ENCODE assay signal across 9 cellular contexts in genomic region chr10:102621418-102622325, GRCh38. TPM values are rescaled to one million over a fixed set of nuclear protein-coding genes. Genes with fewer than 3 reads are reported as not detected.
A peak's percentile ranks its signal among the peaks of the same experiment; 100 is the strongest.
DNase-seq lines count a peak whose midpoint lies in the region; ATAC-seq, FAIRE-seq and TF ChIP-seq lines count a peak whose summit lies in the region.
"Had no signal": no experiment of that assay in that cellular context is flagged by ENCODE, and none has a peak within 500 bp of the region (broad histone marks: within the 10 kb centered on the region; RNA-seq: fewer than 3 reads in every experiment).

No MANE protein-coding gene starts in this region.

- peak; percentile 37 for FAIRE-seq in urothelium cell line (lab: Jason Lieb, UNC)
- FAIRE-seq: frontal cortex had no signal

- no peak for TF ChIP-seq EP300 in esophagus muscularis mucosa (IDR thresholded peaks at IDR 0.05)

- H3K4me1 ChIP-seq in cardiac muscle cell (ENCODE audit: low read depth) (peaks cover 78% of the 10 kb centered on the region), esophagus muscularis mucosa (peaks cover 68 to 85% (median 82%) of the 10 kb centered on the region in 4 donors), neuronal stem cell (ENCODE audit: control insufficient read depth in 2 of 2, insufficient read depth in 1 of 2, low read depth in 1 of 2, low read length in 2 of 2) (peaks cover 12 to 16% of the 10 kb centered on the region in 2 donors)

- no peak overlapping the region for H3K4me2 ChIP-seq in neuronal stem cell (ENCODE audit: insufficient read depth, low read length, poor library complexity, severe bottlenecking)

- no peaks in the 10 kb centered on the region for H3K79me1 ChIP-seq in neuronal stem cell (ENCODE audit: low read depth, low read length)

- H3K4ac ChIP-seq in neuronal stem cell (ENCODE audit: low read length) = no peak overlapping the region

- H3K36me3 Mint-ChIP-seq in activated naive CD4-positive, alpha-beta T cell treated with anti-CD3 and anti-CD28 coated beads for 36 hours (ENCODE audit: low read depth) = peaks cover 2% of the 10 kb centered on the region

- CTCF ChIA-PET in activated naive CD4-positive, alpha-beta T cell treated with anti-CD3 and anti-CD28 coated beads for 36 hours (lab: Charles Lee) = no interaction called here

- WGBS in esophagus muscularis mucosa = 59% methylated on average over 7 of the region's 13 CpGs
- WGBS in neuronal stem cell (ENCODE audit: extremely low coverage in 2 of 2, insufficient read length in 2 of 2, insufficient replicate concordance in 1 of 2), 2 donors = no CpG with 5 or more reads among the region's 13 CpGs

- H4K8ac ChIP-seq in neuronal stem cell (ENCODE audit: low read depth, low read length) = no peak overlapping the region

- no peak overlapping the region for H3K14ac ChIP-seq in neuronal stem cell (ENCODE audit: low read length)

- no peak overlapping the region for H3K18ac ChIP-seq in neuronal stem cell (ENCODE audit: low read length)

- H3K27me3 Mint-ChIP-seq in activated naive CD4-positive, alpha-beta T cell treated with anti-CD3 and anti-CD28 coated beads for 36 hours (ENCODE audit: low read depth) = no peaks in the 10 kb centered on the region

- H3K4me3 Mint-ChIP-seq in activated naive CD4-positive, alpha-beta T cell treated with anti-CD3 and anti-CD28 coated beads for 36 hours = no peak overlapping the region

- H3K4me3 ChIP-seq in cardiac muscle cell (no peak overlapping the region), esophagus muscularis mucosa (no peak overlapping the region), neuronal stem cell (ENCODE audit: low read length in 2 of 2) (no peak overlapping the region)

- H2BK120ac ChIP-seq in neuronal stem cell (ENCODE audit: low read depth, low read length) = no peak overlapping the region

- no peak for ATAC-seq in left ventricle myocardium superior
- no peak for ATAC-seq in GM19324 (IDR thresholded peaks at IDR 0.05; ENCODE audit: low FRiP score, unreplicated experiment)

- TF ChIP-seq CTCF in cardiac muscle cell (IDR thresholded peaks at IDR 0.05; ENCODE audit: low read depth, low read length) = no peak
- TF ChIP-seq CTCF in esophagus muscularis mucosa (IDR thresholded peaks at IDR 0.05) = no peak

- TF ChIP-seq POLR2A in esophagus muscularis mucosa (IDR thresholded peaks at IDR 0.05; ENCODE audit: low read depth) = no peak

- H3K27ac ChIP-seq in cardiac muscle cell = peak overlapping the region; percentile 98
- peak overlapping the region; percentile 28 to 38 (median 34) for H3K27ac ChIP-seq in esophagus muscularis mucosa (replicated peaks in 1 of 4)
- no peak overlapping the region for H3K27ac ChIP-seq in neuronal stem cell (replicated peaks; ENCODE audit: low read length)

- H2AFZ ChIP-seq in neuronal stem cell (ENCODE audit: low read length) = no peak overlapping the region

- H3K36me3 ChIP-seq in cardiac muscle cell (no peaks in the 10 kb centered on the region), esophagus muscularis mucosa (peaks cover 6 to 21% (median 13%) of the 10 kb centered on the region in 4 donors), neuronal stem cell (replicated peaks in 1 of 2; ENCODE audit: control insufficient read depth in 2 of 2, insufficient read depth in 2 of 2, low read length in 2 of 2) (peaks cover 27 to 41% of the 10 kb centered on the region in 2 donors)

- H3K9me3 ChIP-seq in cardiac muscle cell (ENCODE audit: low read depth) = no peaks in the 10 kb centered on the region
- no peaks in the 10 kb centered on the region for H3K9me3 ChIP-seq in esophagus muscularis mucosa
- H3K9me3 ChIP-seq in neuronal stem cell (replicated peaks in 1 of 2; ENCODE audit: control insufficient read depth in 2 of 2, insufficient read depth in 1 of 2, low read depth in 1 of 2, low read length in 2 of 2) = no peaks in the 10 kb centered on the region

- intact Hi-C loops in left ventricle myocardium superior (cut with micrococcal nuclease) = no loop called here
- intact Hi-C loops in esophagus muscularis mucosa (cut with DNase I) = no loop called here
- intact Hi-C loops in activated naive CD4-positive, alpha-beta T cell treated with anti-CD3 and anti-CD28 coated beads for 36 hours (cut with micrococcal nuclease) = no loop called here

- no peak overlapping the region for H3K23ac ChIP-seq in neuronal stem cell (ENCODE audit: low read depth, low read length, poor library complexity)

- no peak overlapping the region for H4K91ac ChIP-seq in neuronal stem cell (ENCODE audit: low read depth, low read length, poor library complexity)

- peak overlapping the region; percentile 38 for H2BK15ac ChIP-seq in neuronal stem cell (ENCODE audit: low read length)

- H3K27me3 ChIP-seq in cardiac muscle cell (no peaks in the 10 kb centered on the region), esophagus muscularis mucosa (no peaks in the 10 kb centered on the region), neuronal stem cell (ENCODE audit: control insufficient read depth in 3 of 3, insufficient read depth in 3 of 3, low read depth in 1 of 3, low read length in 3 of 3) (no peaks in the 10 kb centered on the region)

- H2BK12ac ChIP-seq in neuronal stem cell (ENCODE audit: low read length) = no peak overlapping the region

- H3K9me3 Mint-ChIP-seq in activated naive CD4-positive, alpha-beta T cell treated with anti-CD3 and anti-CD28 coated beads for 36 hours = no peaks in the 10 kb centered on the region

- H2BK5ac ChIP-seq in neuronal stem cell (ENCODE audit: low read length) = no peak overlapping the region

- DNase-seq in cardiac muscle cell (ENCODE audit: low read depth in 1 of 2, low spot score in 1 of 2) (no peak), left ventricle myocardium superior (no peak), esophagus muscularis mucosa (ENCODE audit: extremely low spot score) (no peak), neuronal stem cell (ENCODE audit: low spot score) (no peak), urothelium cell line (ENCODE audit: low spot score) (no peak), NCI-H1417 treated with DMSO at 0.1 percent for 48 hours (lab: John Stamatoyannopoulos, UW) (no peak)
- no peak for DNase-seq in activated naive CD4-positive, alpha-beta T cell treated with anti-CD3 and anti-CD28 coated beads for 36 hours

- H3K27ac Mint-ChIP-seq in activated naive CD4-positive, alpha-beta T cell treated with anti-CD3 and anti-CD28 coated beads for 36 hours = no peak overlapping the region

- H2AK5ac ChIP-seq in neuronal stem cell (ENCODE audit: low read depth, low read length) = no peak overlapping the region

- H3K4me1 Mint-ChIP-seq in activated naive CD4-positive, alpha-beta T cell treated with anti-CD3 and anti-CD28 coated beads for 36 hours (ENCODE audit: low read depth) = no peaks in the 10 kb centered on the region

- H3K9ac ChIP-seq in neuronal stem cell (ENCODE audit: low read depth, low read length, poor library complexity) = peak overlapping the region; percentile 46

RNA-seq across cellular contexts. Expression of gene TRIM8, which starts 22.6 kb away (rescaled TPM):
- total RNA-seq in cardiac muscle cell (100 and 130 TPM in 2 replicates), left ventricle myocardium superior (117 TPM), esophagus muscularis mucosa (100 to 1,000 TPM; 103 to 170 (median 159) TPM)
- 59.8 and 65.6 TPM in 2 replicates for polyA plus RNA-seq in cardiac muscle cell
- 33.0 TPM for polyA plus RNA-seq in neuronal stem cell (2013, experiment 1 of 2)
- polyA plus RNA-seq in neuronal stem cell (2013, experiment 2 of 2) = 34.2 TPM
- 10 to 100 TPM; 18.8 to 20.0 TPM for total RNA-seq in activated naive CD4-positive, alpha-beta T cell treated with anti-CD3 and anti-CD28 coated beads for 36 hours
